Comparison of ENCODE assay signal across 23 cellular contexts in the genomic region with DNA sequence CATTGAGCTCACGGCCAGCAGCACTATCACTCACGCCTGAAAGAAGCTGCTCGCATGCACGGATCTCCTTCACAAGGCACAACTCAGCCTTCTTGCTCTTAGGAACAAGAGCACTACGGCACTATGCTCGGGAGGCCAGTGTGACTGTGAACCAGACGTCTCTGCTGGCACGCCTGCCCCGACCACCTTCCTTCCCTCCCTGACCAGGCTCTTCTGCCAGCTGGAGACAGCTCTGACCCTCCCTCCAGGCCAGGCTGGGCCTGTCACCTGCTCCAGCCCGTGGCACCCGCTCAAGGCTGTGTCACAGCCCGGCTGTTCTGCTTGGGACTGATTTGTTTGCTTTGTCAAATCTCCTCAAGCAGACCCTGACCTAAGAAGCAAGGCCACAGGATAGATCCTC. TPM values are rescaled to one million over a fixed set of nuclear protein-coding genes. Genes with fewer than 3 reads are reported as not detected.
A peak's percentile ranks its signal among the peaks of the same experiment; 100 is the strongest.
DNase-seq lines count a peak whose midpoint lies in the region; ATAC-seq, FAIRE-seq and TF ChIP-seq lines count a peak whose summit lies in the region.
"Had no signal": no experiment of that assay in that cellular context is flagged by ENCODE, and none has a peak within 500 bp of the region (broad histone marks: within the 10 kb centered on the region; RNA-seq: fewer than 3 reads in every experiment).

No MANE protein-coding gene starts in this region.

- FAIRE-seq in kidney (lab: Jason Lieb, UNC) (no peak), pancreas (lab: Jason Lieb, UNC) (no peak)

- peak overlapping the region; percentile 70 for H3K27ac Mint-ChIP-seq in WTC11
- H3K27ac Mint-ChIP-seq in mesothelial cell of epicardium: no peak overlapping the region
- H3K27ac Mint-ChIP-seq: natural killer cell had no signal

- POLR2A ChIA-PET in WTC11 (lab: Charles Lee): no interaction called here

- H3K4me1 ChIP-seq in kidney (ENCODE audit: control insufficient read depth in 1 of 2, insufficient read depth in 1 of 2, low read depth in 1 of 2, low read length in 2 of 2) (no peaks in the 10 kb centered on the region), pancreas (no peaks in the 10 kb centered on the region), testis (peaks cover 29% of the 10 kb centered on the region)
- H3K4me1 ChIP-seq: ascending aorta had no signal

- peaks cover 6% of the 10 kb centered on the region for H3K4me1 Mint-ChIP-seq in WTC11
- no peaks in the 10 kb centered on the region for H3K4me1 Mint-ChIP-seq in mesothelial cell of epicardium

- no peaks in the 10 kb centered on the region for H3K27me3 ChIP-seq in pancreas
- H3K27me3 ChIP-seq in testis: no peaks in the 10 kb centered on the region
- H3K27me3 ChIP-seq: ascending aorta, heart left ventricle, MG63 had no signal

- H3K9me3 ChIP-seq in kidney (ENCODE audit: control insufficient read depth in 1 of 2, low read length in 2 of 2) (no peaks in the 10 kb centered on the region), pancreas (no peaks in the 10 kb centered on the region), testis (no peaks in the 10 kb centered on the region)
- H3K9me3 ChIP-seq: ascending aorta, heart left ventricle, MG63 had no signal

- peaks cover 17 to 28% of the 10 kb centered on the region in 2 donors for H3K36me3 ChIP-seq in kidney (ENCODE audit: control insufficient read depth in 1 of 2, insufficient read depth in 2 of 2, low read length in 2 of 2)
- H3K36me3 ChIP-seq in pancreas: peaks cover 0 to 22% (median 10%) of the 10 kb centered on the region in 3 donors
- no peaks in the 10 kb centered on the region for H3K36me3 ChIP-seq in testis (ENCODE audit: low read depth, missing control alignments)

- H3K9me3 Mint-ChIP-seq in WTC11: no peaks in the 10 kb centered on the region
- no peaks in the 10 kb centered on the region for H3K9me3 Mint-ChIP-seq in mesothelial cell of epicardium
- H3K9me3 Mint-ChIP-seq: activated naive CD4-positive, alpha-beta T cell treated with anti-CD3 and anti-CD28 coated beads, Interleukin-2, amount 50 U/mL, for 72 hours; central memory CD8-positive, alpha-beta T cell; natural killer cell had no signal

- no peak overlapping the region for H3K27ac ChIP-seq in kidney (ENCODE audit: low read depth in 2 of 2, low read length in 2 of 2)
- H3K27ac ChIP-seq in pancreas: no peak overlapping the region
- peak overlapping the region; percentile 18 to 47 for H3K27ac ChIP-seq in testis
- H3K27ac ChIP-seq: ascending aorta, epithelial cell of prostate, heart left ventricle, skin epidermis had no signal

- TF ChIP-seq CTCF in WTC11 (IDR thresholded peaks at IDR 0.05) (no peak), kidney (IDR thresholded peaks at IDR 0.05; ENCODE audit: borderline replicate concordance, extremely low read depth, insufficient read depth) (no peak), pancreas (IDR thresholded peaks at IDR 0.05) (no peak), testis (IDR thresholded peaks at IDR 0.05) (no peak), mesothelial cell of epicardium (IDR thresholded peaks at IDR 0.05; ENCODE audit: unreplicated experiment) (no peak)

- no peak overlapping the region for H3K4me3 ChIP-seq in kidney (ENCODE audit: low read length in 2 of 2)
- no peak overlapping the region for H3K4me3 ChIP-seq in pancreas
- no peak overlapping the region for H3K4me3 ChIP-seq in testis
- H3K4me3 ChIP-seq: ascending aorta, heart left ventricle, MG63, skin epidermis had no signal

- H3K9ac ChIP-seq in kidney (ENCODE audit: low read length in 2 of 2): no peak overlapping the region

- H3K36me3 Mint-ChIP-seq in WTC11: peaks cover 35% of the 10 kb centered on the region
- H3K36me3 Mint-ChIP-seq in mesothelial cell of epicardium: peaks cover 25% of the 10 kb centered on the region
- H3K36me3 Mint-ChIP-seq: natural killer cell had no signal

- H3K4me3 Mint-ChIP-seq in WTC11 (no peak overlapping the region), mesothelial cell of epicardium (no peak overlapping the region)
- H3K4me3 Mint-ChIP-seq: central memory CD8-positive, alpha-beta T cell; natural killer cell had no signal

- intact Hi-C loops in kidney (cut with DNase I): no loop called here
- intact Hi-C loops in pancreas (cut with DNase I): loop anchor here in 1 of 3 donors (5.0 kb wide), 1 partner anchor 98 kb away; no protein-coding TSS in a partner anchor
- intact Hi-C loops in testis (cut with DNase I; ENCODE audit: low total_unique reads): no loop called here

- H3K27me3 Mint-ChIP-seq in WTC11 (ENCODE audit: low read depth) (no peaks in the 10 kb centered on the region), mesothelial cell of epicardium (ENCODE audit: low read depth) (no peaks in the 10 kb centered on the region)
- H3K27me3 Mint-ChIP-seq: central memory CD8-positive, alpha-beta T cell had no signal

- ATAC-seq in WTC11 (no peak), pancreas (peak; percentile 81 to 95 (median 86)), GM21825 (IDR thresholded peaks at IDR 0.05; ENCODE audit: unreplicated experiment) (no peak)
- ATAC-seq: activated naive CD4-positive, alpha-beta T cell treated with anti-CD3 and anti-CD28 coated beads, Interleukin-2, amount 50 U/mL, for 72 hours; heart left ventricle; left cardiac atrium; natural killer cell had no signal

- TF ChIP-seq POLR2A in testis (IDR thresholded peaks at IDR 0.05): no peak

- 40 to 41% methylated on average over 12 of the region's 12 CpGs for WGBS in pancreas, 2 donors
- 58 to 72% methylated on average over 8 to 12 of the region's 12 CpGs for WGBS in testis, 2 donors

- DNase-seq in WTC11 (ENCODE audit: low spot score) (no peak), kidney (peak; percentile 41), pancreas (peak in 5 of 6 donors; percentile 38 to 69 (median 44)), testis (peak; percentile 69), mesothelial cell of epicardium (ENCODE audit: low spot score in 2 of 2, unreplicated experiment in 2 of 2) (no peak)
- DNase-seq in activated effector memory CD4-positive, alpha-beta T cell treated with Interleukin-2 at 50 U/mL for 16 hours: no peak
- DNase-seq: activated CD8-positive, alpha-beta memory T cell treated with anti-CD3 and anti-CD28 coated beads, Interleukin-2, amount 50 U/mL, for 4 hours; heart left ventricle; KBM-7; left cardiac atrium; mesenchymal stem cell; MG63; natural killer cell; NCI-H1417; NCI-H446; OCI-M1; stimulated activated CD4-positive, alpha-beta T cell treated with anti-CD3 and anti-CD28 coated beads, Interleukin-1b, Interleukin-23, amount 100 ng/mL, for 48 hours had no signal

- CTCF ChIA-PET in WTC11 (lab: Charles Lee): no interaction called here

TF ChIP-seq in WTC11, 78 proteins besides CTCF, POLR2A, EP300 and RAD21 (continues in another document):
- TF ChIP-seq ZNF263 (CRISPR knock-in tag; IDR thresholded peaks at IDR 0.05; ENCODE audit: low read depth): no peak
- no peak for TF ChIP-seq MAX (CRISPR knock-in tag; IDR thresholded peaks at IDR 0.05)
- TF ChIP-seq ZNF121 (CRISPR knock-in tag; IDR thresholded peaks at IDR 0.05): no peak
- TF ChIP-seq CBFB (CRISPR knock-in tag; IDR thresholded peaks at IDR 0.05; ENCODE audit: low read depth): no peak
- no peak for TF ChIP-seq RORB (CRISPR knock-in tag; IDR thresholded peaks at IDR 0.05)
- TF ChIP-seq SMAD4 (CRISPR knock-in tag; IDR thresholded peaks at IDR 0.05): no peak
- no peak for TF ChIP-seq ZNF138 (CRISPR knock-in tag; conservative IDR thresholded peaks at IDR 0.05)
- TF ChIP-seq USF2 (CRISPR knock-in tag; IDR thresholded peaks at IDR 0.05): no peak
- no peak for TF ChIP-seq ESRRA (CRISPR knock-in tag; IDR thresholded peaks at IDR 0.05; ENCODE audit: borderline replicate concordance)
- TF ChIP-seq ATF1 (CRISPR knock-in tag; IDR thresholded peaks at IDR 0.05): no peak

RNA-seq across cellular contexts. Expression of gene TBC1D9B, which starts 7.0 kb away (rescaled TPM):
- total RNA-seq in WTC11 (2021): 64.9 to 70.9 TPM (median 69.0 TPM) in 3 replicates
- 117 TPM for total RNA-seq in kidney
- 49.5 TPM for polyA plus RNA-seq in kidney (ENCODE audit: insufficient read depth, low read depth, low replicate concordance)
- total RNA-seq in pancreas: 10 to 100 TPM; 42.1 to 77.4 (median 49.8) TPM
- 10 to 100 TPM; 69.7 to 87.2 TPM for polyA plus RNA-seq in pancreas
- total RNA-seq in testis: 100 to 1,000 TPM; 122 to 134 TPM
- polyA plus RNA-seq in testis (ENCODE audit: insufficient read depth, low read depth, low replicate concordance): 76.1 TPM
- 131 to 139 TPM (median 139 TPM) in 3 replicates for total RNA-seq in mesothelial cell of epicardium

RNA-seq across cellular contexts. Expression of gene MRNIP, which starts 42.1 kb away (rescaled TPM):
- 35.2 to 42.0 TPM (median 36.7 TPM) in 3 replicates for total RNA-seq in WTC11 (2021)
- total RNA-seq in kidney: 36.6 TPM
- 25.3 TPM for polyA plus RNA-seq in kidney (ENCODE audit: insufficient read depth, low read depth, low replicate concordance)
- total RNA-seq in pancreas: 10 to 100 TPM in 5 of 6 donors, 1 to 10 TPM in 1; 8.6 to 19.1 (median 13.6) TPM
- polyA plus RNA-seq in pancreas: 10 to 100 TPM; 49.2 to 53.1 TPM
- total RNA-seq in testis: 10 to 100 TPM; 58.7 to 61.4 TPM
- 34.9 TPM for polyA plus RNA-seq in testis (ENCODE audit: insufficient read depth, low read depth, low replicate concordance)
- 44.1 to 48.2 TPM (median 47.0 TPM) in 3 replicates for total RNA-seq in mesothelial cell of epicardium

Comparison
In these comparisons a context has a peak if more than half of its experiments do, and no peak if none do; other contexts are left out.
1. ATAC-seq: peak in pancreas (4 of 4); none in WTC11 (single experiment) and GM21825 (single experiment).
2. DNase-seq: peak in kidney (single experiment), pancreas (5 of 6) and testis (single experiment); none in WTC11 (single experiment), activated effector memory CD4-positive, alpha-beta T cell treated with Interleukin-2 at 50 U/mL for 16 hours (single experiment) and mesothelial cell of epicardium (0 of 2).
3. H3K27ac ChIP-seq: peak in testis (2 of 2); none in kidney (0 of 2) and pancreas (0 of 4).